14 cellular contexts compared by ENCODE assay signal in genomic region chr22:36930041-36930935, GRCh38.
"Had no signal": no experiment of that assay in that cellular context is flagged by ENCODE, and none has a peak within 500 bp of the region (broad histone marks: within the 10 kb centered on the region; RNA-seq: fewer than 3 reads in every experiment).

No MANE protein-coding gene starts in this region.

- H3K9me3 ChIP-seq: gastroesophageal sphincter, psoas muscle, sigmoid colon had no signal

- H3K27ac Mint-ChIP-seq: activated CD4-positive, alpha-beta T cell treated with anti-CD3 and anti-CD28 coated beads, Interleukin-2, amount 10 ng/mL, durations not matched to agents 24 days and 14 days; activated naive CD4-positive, alpha-beta T cell treated with anti-CD3 and anti-CD28 coated beads, Interleukin-2, amount 10 ng/mL, durations not matched to agents 7 days and 5 days; activated T-helper 2 cell treated with anti-CD3 and anti-CD28 coated beads, Interferon-gamma antibody, Interleukin-2, Interleukin-4, amounts not matched to agents 10 μg/mL and 5 μg/mL and 100 μg/mL, durations not matched to agents 14 hours and 24 hours and 36 hours; effector memory CD8-positive, alpha-beta T cell; stimulated activated naive CD8-positive, alpha-beta T cell treated with anti-CD3 and anti-CD28 coated beads, Interleukin-15, Interleukin-2, amounts not matched to agents 100 ng/mL and 50 ng/mL, for 24 hours had no signal

- H3K36me3 ChIP-seq: sigmoid colon, WERI-Rb-1 had no signal

- H3K27me3 Mint-ChIP-seq: activated CD4-positive, alpha-beta T cell treated with anti-CD3 and anti-CD28 coated beads, Interleukin-2, amount 10 ng/mL, durations not matched to agents 24 days and 14 days; stimulated activated naive CD8-positive, alpha-beta T cell treated with anti-CD3 and anti-CD28 coated beads, Interleukin-15, Interleukin-2, amounts not matched to agents 100 ng/mL and 50 ng/mL, for 24 hours had no signal

- DNase-seq: activated CD4-positive, alpha-beta T cell treated with anti-CD3 and anti-CD28 coated beads, Interleukin-2, amount 10 ng/mL, durations not matched to agents 24 days and 14 days; activated naive CD4-positive, alpha-beta T cell treated with anti-CD3 and anti-CD28 coated beads, Interleukin-2, amount 10 ng/mL, durations not matched to agents 7 days and 5 days; activated T-cell treated with anti-CD3 and anti-CD28 coated beads for 4 hours; caudate nucleus; effector memory CD8-positive, alpha-beta T cell; psoas muscle; stimulated activated CD4-positive, alpha-beta T cell treated with anti-CD3 and anti-CD28 coated beads, Interleukin-2, amount 100 ng/mL, for 24 hours; T-helper 1 cell; WERI-Rb-1 had no signal

- H3K27ac ChIP-seq: coronary artery, gastroesophageal sphincter, psoas muscle, sigmoid colon, WERI-Rb-1 had no signal

- H3K9me3 Mint-ChIP-seq: activated CD4-positive, alpha-beta T cell treated with anti-CD3 and anti-CD28 coated beads, Interleukin-2, amount 10 ng/mL, durations not matched to agents 24 days and 14 days; activated naive CD4-positive, alpha-beta T cell treated with anti-CD3 and anti-CD28 coated beads, Interleukin-2, amount 10 ng/mL, durations not matched to agents 7 days and 5 days; activated T-helper 2 cell treated with anti-CD3 and anti-CD28 coated beads, Interferon-gamma antibody, Interleukin-2, Interleukin-4, amounts not matched to agents 10 μg/mL and 5 μg/mL and 100 μg/mL, durations not matched to agents 14 hours and 24 hours and 36 hours; effector memory CD8-positive, alpha-beta T cell; stimulated activated naive CD8-positive, alpha-beta T cell treated with anti-CD3 and anti-CD28 coated beads, Interleukin-15, Interleukin-2, amounts not matched to agents 100 ng/mL and 50 ng/mL, for 24 hours had no signal

- H3K4me1 Mint-ChIP-seq: activated naive CD4-positive, alpha-beta T cell treated with anti-CD3 and anti-CD28 coated beads, Interleukin-2, amount 10 ng/mL, durations not matched to agents 7 days and 5 days had no signal

- H3K36me3 Mint-ChIP-seq: activated naive CD4-positive, alpha-beta T cell treated with anti-CD3 and anti-CD28 coated beads, Interleukin-2, amount 10 ng/mL, durations not matched to agents 7 days and 5 days had no signal

- H3K4me1 ChIP-seq: gastroesophageal sphincter, psoas muscle, sigmoid colon had no signal

- H3K4me3 ChIP-seq: coronary artery, gastroesophageal sphincter, psoas muscle, sigmoid colon had no signal

- H3K4me3 Mint-ChIP-seq: activated CD4-positive, alpha-beta T cell treated with anti-CD3 and anti-CD28 coated beads, Interleukin-2, amount 10 ng/mL, durations not matched to agents 24 days and 14 days; activated naive CD4-positive, alpha-beta T cell treated with anti-CD3 and anti-CD28 coated beads, Interleukin-2, amount 10 ng/mL, durations not matched to agents 7 days and 5 days; effector memory CD8-positive, alpha-beta T cell; stimulated activated naive CD8-positive, alpha-beta T cell treated with anti-CD3 and anti-CD28 coated beads, Interleukin-15, Interleukin-2, amounts not matched to agents 100 ng/mL and 50 ng/mL, for 24 hours had no signal

- H3K27me3 ChIP-seq: sigmoid colon had no signal
